Comparison of ENCODE assay signal across 1 cellular context in the genomic region with DNA sequence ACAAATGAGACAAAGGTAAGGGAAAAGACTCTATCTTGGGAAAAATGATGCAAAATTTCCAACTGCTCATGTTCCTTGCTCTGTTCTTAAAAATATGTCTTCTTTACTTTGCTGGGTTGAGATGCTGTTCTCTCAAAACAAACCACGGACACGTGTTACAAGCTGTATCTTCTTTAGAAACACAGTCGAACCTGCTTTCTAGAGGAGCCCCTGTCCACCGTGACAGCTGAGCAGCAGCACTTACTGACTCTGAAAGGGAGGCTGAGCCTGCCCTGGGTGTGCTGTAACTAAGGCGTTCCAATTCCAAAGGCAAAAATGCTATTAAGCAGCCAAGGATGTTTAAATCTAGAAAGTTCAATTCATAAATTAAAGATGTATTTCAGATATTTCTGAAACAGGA.
TF ChIP-seq lines count a peak whose summit lies in the region.

No MANE protein-coding gene starts in this region.

TF ChIP-seq in GM12878, 131 proteins besides CTCF, POLR2A, EP300 and RAD21 (continued from another document):
- TF ChIP-seq YY1 (IDR thresholded peaks at IDR 0.05; ENCODE audit: low read depth, low read length) (no peak), HDGF (IDR thresholded peaks at IDR 0.05) (no peak), FOXK2 (IDR thresholded peaks at IDR 0.05) (no peak), RB1 (IDR thresholded peaks at IDR 0.05; ENCODE audit: borderline replicate concordance) (no peak), HDAC6 (IDR thresholded peaks at IDR 0.05; ENCODE audit: unreplicated experiment) (no peak), PKNOX1 (IDR thresholded peaks at IDR 0.05) (no peak)
